In genomic region chr4:31983246-31983645, GRCh38 we compare ENCODE assay signal across 27 cellular contexts.
"Had no signal": no experiment of that assay in that cellular context is flagged by ENCODE, and none has a peak within 500 bp of the region (broad histone marks: within the 10 kb centered on the region; RNA-seq: fewer than 3 reads in every experiment).

No MANE protein-coding gene starts in this region.

- H3K27ac ChIP-seq: ascending aorta, PC-9, SJCRH30, SK-N-MC had no signal

- H3K36me3 ChIP-seq: ascending aorta, MG63, SJCRH30 had no signal

- DNase-seq: activated CD4-positive, alpha-beta T cell treated with anti-CD3 and anti-CD28 coated beads, Interleukin-2, amount 10 ng/mL, durations not matched to agents 7 days and 5 days; activated CD4-positive, alpha-beta T cell treated with anti-CD3 and anti-CD28 coated beads, Interleukin-2, amount 50 U/mL, for 48 hours; activated CD8-positive, alpha-beta T cell treated with anti-CD3 and anti-CD28 coated beads, Interleukin-2, amount 10 ng/mL, durations not matched to agents 7 days and 5 days; activated gamma-delta T cell; activated naive CD4-positive, alpha-beta T cell treated with Interleukin-2 at 50 U/mL for 16 hours; activated naive CD8-positive, alpha-beta T cell treated with anti-CD3 and anti-CD28 coated beads, Interleukin-2, amount 10 ng/mL, durations not matched to agents 7 days and 5 days; activated T-cell treated with anti-CD3 and anti-CD28 coated beads, Interleukin-2, amount 50 U/mL, for 24 hours; amygdala; Karpas-422; KBM-7; MG63; NCI-H1092; NCI-H1436 treated with DMSO at 0.1 percent for 48 hours; NCI-H1694 treated with DMSO at 0.1 percent for 48 hours; NCI-H2029 treated with DMSO at 0.1 percent for 48 hours; NCI-H2107; NCI-H2171; NCI-H510A; NCI-H526; NCI-H748 treated with DMSO at 0.1 percent for 48 hours; NK-92 treated with Interleukin-12 subunit alpha and Interleukin-12 subunit beta, amount 100 ng/mL, for 24 hours; SHP77; SJCRH30 had no signal

- H3K4me1 ChIP-seq: ascending aorta, SJCRH30 had no signal

- H3K9me3 ChIP-seq: ascending aorta, MG63, SJCRH30 had no signal

- H3K4me2 ChIP-seq: PC-9 had no signal

- FAIRE-seq: TTC549 had no signal

- H3K4me3 ChIP-seq: ascending aorta, MG63, PC-9, SJCRH30, SK-N-MC had no signal

- H3K27me3 ChIP-seq: ascending aorta, MG63, SJCRH30 had no signal

- H2AFZ ChIP-seq: PC-9 had no signal
